In genomic region chr5:474826-475661, GRCh38 we compare ENCODE assay signal across 8 cellular contexts. TPM values are rescaled to one million over a fixed set of nuclear protein-coding genes. Genes with fewer than 3 reads are reported as not detected.
DNase-seq lines count a peak whose midpoint lies in the region; ATAC-seq and TF ChIP-seq lines count a peak whose summit lies in the region.

No MANE protein-coding gene starts in this region.

- no peak for ATAC-seq in activated T-cell treated with anti-CD3 and anti-CD28 coated beads, Interleukin-2, amount 50 U/mL, for 4 hours
- ATAC-seq in activated T-helper 17 cell treated with anti-CD3 and anti-CD28 coated beads, Interleukin-2, amount 50 U/mL, for 72 hours (replicated peaks), result no peak
- ATAC-seq in GM21390 (IDR thresholded peaks at IDR 0.05; ENCODE audit: unreplicated experiment) (no peak), HG02759 (IDR thresholded peaks at IDR 0.05; ENCODE audit: unreplicated experiment) (no peak), GM18909 (IDR thresholded peaks at IDR 0.05; ENCODE audit: poor library complexity, unreplicated experiment) (no peak)

- peak overlapping the region; percentile 45 for H3K4me3 ChIP-seq in iPS-15b (ENCODE audit: low read depth, low read length)
- peak overlapping the region; percentile 11 to 92 (median 38) for H3K4me3 ChIP-seq in stomach

- no peak for TF ChIP-seq EP300 in stomach (IDR thresholded peaks at IDR 0.05)

- H3K36me3 ChIP-seq in iPS-15b (ENCODE audit: control insufficient read depth, insufficient read depth, low read length) (peaks cover 3% of the 10 kb centered on the region), stomach (peaks cover 0 to 11% (median 3%) of the 10 kb centered on the region in 4 donors)

- H3K4me3 Mint-ChIP-seq in activated T-cell treated with anti-CD3 and anti-CD28 coated beads, Interleukin-2, amount 50 U/mL, for 4 hours, result peak overlapping the region; percentile 76
- peak overlapping the region; percentile 89 for H3K4me3 Mint-ChIP-seq in activated T-helper 17 cell treated with anti-CD3 and anti-CD28 coated beads, Interleukin-2, amount 50 U/mL, for 72 hours

- 8 to 24% (median 16%) methylated on average over 17 to 50 of the region's 50 CpGs for WGBS in stomach, 5 donors

- TF ChIP-seq CTCF in stomach (IDR thresholded peaks at IDR 0.05), result no peak

- TF ChIP-seq POLR2A in stomach (IDR thresholded peaks at IDR 0.05), result no peak

- no peak overlapping the region for H3K27ac Mint-ChIP-seq in activated T-helper 17 cell treated with anti-CD3 and anti-CD28 coated beads, Interleukin-2, amount 50 U/mL, for 72 hours

- H3K27me3 ChIP-seq in iPS-15b (ENCODE audit: control insufficient read depth, insufficient read depth, low read length) (peaks cover 18% of the 10 kb centered on the region), stomach (peaks cover 24 to 64% (median 38%) of the 10 kb centered on the region in 3 donors)

- peaks cover 16% of the 10 kb centered on the region for H3K4me1 Mint-ChIP-seq in activated T-cell treated with anti-CD3 and anti-CD28 coated beads, Interleukin-2, amount 50 U/mL, for 4 hours (ENCODE audit: low read depth)
- H3K4me1 Mint-ChIP-seq in activated T-helper 17 cell treated with anti-CD3 and anti-CD28 coated beads, Interleukin-2, amount 50 U/mL, for 72 hours, result peaks cover 4% of the 10 kb centered on the region

- no peak overlapping the region for H3K27ac ChIP-seq in stomach

- no peak overlapping the region for H3K9ac ChIP-seq in iPS-15b (ENCODE audit: low read depth, low read length)

- no peak for DNase-seq in activated T-cell treated with anti-CD3 and anti-CD28 coated beads, Interleukin-2, amount 50 U/mL, for 4 hours
- no peak for DNase-seq in activated T-cell treated with anti-CD3 and anti-CD28 coated beads, Interleukin-2, amount 50 U/mL, for 1 hour
- DNase-seq in stomach, result no peak

- peaks cover 12% of the 10 kb centered on the region for H3K27me3 Mint-ChIP-seq in activated T-cell treated with anti-CD3 and anti-CD28 coated beads, Interleukin-2, amount 50 U/mL, for 4 hours (ENCODE audit: low read depth)
- peaks cover 7% of the 10 kb centered on the region for H3K27me3 Mint-ChIP-seq in activated T-helper 17 cell treated with anti-CD3 and anti-CD28 coated beads, Interleukin-2, amount 50 U/mL, for 72 hours

- H3K9me3 ChIP-seq in iPS-15b (ENCODE audit: control insufficient read depth, insufficient read depth, low read length) (no peaks in the 10 kb centered on the region), stomach (no peaks in the 10 kb centered on the region)

- H3K9me3 Mint-ChIP-seq in activated T-cell treated with anti-CD3 and anti-CD28 coated beads, Interleukin-2, amount 50 U/mL, for 4 hours, result no peaks in the 10 kb centered on the region
- H3K9me3 Mint-ChIP-seq in activated T-helper 17 cell treated with anti-CD3 and anti-CD28 coated beads, Interleukin-2, amount 50 U/mL, for 72 hours, result no peaks in the 10 kb centered on the region

- peaks cover 9% of the 10 kb centered on the region for H3K36me3 Mint-ChIP-seq in activated T-cell treated with anti-CD3 and anti-CD28 coated beads, Interleukin-2, amount 50 U/mL, for 4 hours (ENCODE audit: insufficient read depth)
- H3K36me3 Mint-ChIP-seq in activated T-helper 17 cell treated with anti-CD3 and anti-CD28 coated beads, Interleukin-2, amount 50 U/mL, for 72 hours (ENCODE audit: low read depth), result peaks cover 26% of the 10 kb centered on the region

- H3K4me1 ChIP-seq in iPS-15b (ENCODE audit: control insufficient read depth, insufficient read depth, low read length), result no peaks in the 10 kb centered on the region
- peaks cover 21 to 46% (median 44%) of the 10 kb centered on the region in 4 donors for H3K4me1 ChIP-seq in stomach

- intact Hi-C loops in stomach (cut with DNase I; ENCODE audit: low total_unique reads), result no loop called here

RNA-seq across cellular contexts. Expression of gene EXOC3, which starts 32.1 kb away (rescaled TPM):
- 10 to 100 TPM; 62.7 to 78.3 (median 67.2) TPM for total RNA-seq in activated T-cell treated with anti-CD3 and anti-CD28 coated beads, Interleukin-2, amount 50 U/mL, for 4 hours
- total RNA-seq in activated T-helper 17 cell treated with anti-CD3 and anti-CD28 coated beads, Interleukin-2, amount 50 U/mL, for 72 hours, result 10 to 100 TPM; 78.3 to 93.6 TPM
- total RNA-seq in stomach, result 100 to 1,000 TPM in 1 of 5 donors, 10 to 100 TPM in 4; 52.7 to 133 (median 77.7) TPM
- polyA plus RNA-seq in stomach, result 10 to 100 TPM; 29.9 to 38.8 (median 33.6) TPM

RNA-seq across cellular contexts. Expression of gene SLC9A3, which starts 49.2 kb away (rescaled TPM):
- 1 to 10 TPM; 3.4 to 4.9 (median 3.5) TPM for total RNA-seq in activated T-cell treated with anti-CD3 and anti-CD28 coated beads, Interleukin-2, amount 50 U/mL, for 4 hours
- total RNA-seq in activated T-helper 17 cell treated with anti-CD3 and anti-CD28 coated beads, Interleukin-2, amount 50 U/mL, for 72 hours, result 1 to 10 TPM; 1.6 to 2.2 TPM
- 100 to 1,000 TPM in 2 of 5 donors, 10 to 100 TPM in 2, 1 to 10 TPM in 1; 7.8 to 142 (median 68.0) TPM for total RNA-seq in stomach
- polyA plus RNA-seq in stomach, result 10 to 100 TPM in 1 of 3 donors, 1 to 10 TPM in 2; 2.7 to 15.7 (median 5.9) TPM
